In genomic region chr11:129331871-129332274, GRCh38 we compare ENCODE assay signal across 9 cellular contexts. TPM values are rescaled to one million over a fixed set of nuclear protein-coding genes. Genes with fewer than 3 reads are reported as not detected.
DNase-seq lines count a peak whose midpoint lies in the region; ATAC-seq and TF ChIP-seq lines count a peak whose summit lies in the region.
"Had no signal": no experiment of that assay in that cellular context is flagged by ENCODE, and none has a peak within 500 bp of the region (broad histone marks: within the 10 kb centered on the region; RNA-seq: fewer than 3 reads in every experiment).

No MANE protein-coding gene starts in this region.

- H3F3A ChIP-seq in SU-DHL-6 (ENCODE audit: insufficient read depth) = no peaks in the 10 kb centered on the region

- H3K9ac ChIP-seq in SU-DHL-6 (ENCODE audit: low read length) (no peak overlapping the region), adipocyte (ENCODE audit: low read length) (no peak overlapping the region)

- peaks cover 3% of the 10 kb centered on the region for H3K4me1 ChIP-seq in adipocyte (ENCODE audit: control insufficient read depth, insufficient read depth, low read length)

- H3K27me3 ChIP-seq in SU-DHL-6 (ENCODE audit: low read length) (no peaks in the 10 kb centered on the region), adipocyte (replicated peaks; ENCODE audit: control insufficient read depth, insufficient read depth, low read length) (no peaks in the 10 kb centered on the region)

- H3K79me2 ChIP-seq in SU-DHL-6 (ENCODE audit: insufficient read depth, low read length) = no peaks in the 10 kb centered on the region

- no peak overlapping the region for H3K4me3 ChIP-seq in HFF-Myc (replicated peaks; ENCODE audit: low read depth, low read length)
- no peak overlapping the region for H3K4me3 ChIP-seq in SU-DHL-6 (ENCODE audit: insufficient read depth, low read length, poor library complexity, severe bottlenecking)
- H3K4me3 ChIP-seq in adipocyte (ENCODE audit: low read length) = no peak overlapping the region

- H2AFZ ChIP-seq in SU-DHL-6 (ENCODE audit: low read depth, low read length, severe bottlenecking) = no peak overlapping the region

- no peaks in the 10 kb centered on the region for H3K9me3 ChIP-seq in SU-DHL-6 (ENCODE audit: insufficient read depth, low read length)
- H3K9me3 ChIP-seq in adipocyte (ENCODE audit: control insufficient read depth, low read length) = no peaks in the 10 kb centered on the region

- DNase-seq in GM03348 (ENCODE audit: low spot score) (peak; percentile 88), HFF-Myc (ENCODE audit: extremely low read depth, low read depth) (peak; percentile 48), NCI-H1105 (lab: John Stamatoyannopoulos, UW) (peak; percentile 97), adipocyte (ENCODE audit: low read depth) (peak; percentile 91), left cardiac atrium (peak; percentile 82), putamen (ENCODE audit: low spot score) (peak; percentile 74)

- no peaks in the 10 kb centered on the region for H4K20me1 ChIP-seq in SU-DHL-6 (ENCODE audit: low read depth, low read length)

- peak; percentile 86 for TF ChIP-seq CTCF in HFF-Myc (IDR thresholded peaks at IDR 0.05; ENCODE audit: low read depth, low read length, missing control alignments)
- peak; percentile 49 for TF ChIP-seq CTCF in SU-DHL-6 (IDR thresholded peaks at IDR 0.05; ENCODE audit: insufficient read depth, low read length, poor library complexity, severe bottlenecking)

- ATAC-seq in left cardiac atrium (peak; percentile 92 to 97), GM18520 (IDR thresholded peaks at IDR 0.05; ENCODE audit: unreplicated experiment) (no peak)

- intact Hi-C loops in left cardiac atrium (cut with DNase I) = loop anchor here (1.0 to 5.0 kb wide), 3 partner anchors 100 to 215 kb away; no protein-coding TSS in a partner anchor

- no peak overlapping the region for H3K27ac ChIP-seq in SU-DHL-6 (ENCODE audit: low read depth, low read length)

- H3K9me2 ChIP-seq in SU-DHL-6 (replicated peaks; ENCODE audit: insufficient read depth, low read length) = no peaks in the 10 kb centered on the region

- H3K4me2 ChIP-seq in SU-DHL-6 (ENCODE audit: low read depth, low read length, poor library complexity, severe bottlenecking) = no peak overlapping the region

- no peaks in the 10 kb centered on the region for H3K36me3 ChIP-seq in SU-DHL-6 (ENCODE audit: low read length)
- no peaks in the 10 kb centered on the region for H3K36me3 ChIP-seq in adipocyte (ENCODE audit: control insufficient read depth, insufficient read depth, low read length, severe bottlenecking)

RNA-seq across cellular contexts. Expression of gene BARX2, which starts 43.8 kb away (rescaled TPM):
- not detected for total RNA-seq in left cardiac atrium
- total RNA-seq: mononuclear cell had no signal
